ENCODE assay signal across 13 cellular contexts in the genomic region with DNA sequence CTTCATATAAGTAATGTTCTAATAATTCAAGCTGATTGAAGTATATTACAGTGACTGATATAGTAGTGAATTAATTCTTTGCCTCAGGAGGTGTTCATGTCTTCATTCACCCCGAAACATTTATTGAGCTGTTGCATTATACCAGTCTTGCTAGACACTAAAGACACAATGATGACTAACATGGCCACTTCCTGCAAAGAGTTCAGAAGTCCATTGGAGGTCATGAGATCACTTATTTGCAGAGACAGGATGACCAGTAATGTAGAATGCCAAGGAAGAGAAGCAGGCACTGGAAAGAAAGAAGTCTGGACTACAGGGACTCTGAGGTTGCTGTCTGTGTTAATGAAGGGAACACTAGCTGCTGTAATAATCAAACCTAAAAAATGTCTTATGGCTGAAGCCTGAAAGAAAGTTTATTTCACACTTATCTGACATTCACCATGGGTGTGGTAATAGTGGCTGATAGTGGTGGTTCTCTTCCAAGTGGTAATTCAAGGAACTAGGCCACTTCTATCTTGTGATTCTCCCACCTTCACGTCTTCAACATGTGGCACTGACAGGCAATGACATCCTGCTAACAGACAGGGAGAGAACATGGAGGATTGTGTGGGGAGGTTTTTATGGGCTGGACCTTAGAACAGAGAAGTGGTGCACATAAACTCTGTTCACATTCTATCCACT.
DNase-seq lines count a peak whose midpoint lies in the region; ATAC-seq, FAIRE-seq and TF ChIP-seq lines count a peak whose summit lies in the region.
"Had no signal": no experiment of that assay in that cellular context is flagged by ENCODE, and none has a peak within 500 bp of the region (broad histone marks: within the 10 kb centered on the region; RNA-seq: fewer than 3 reads in every experiment).

No MANE protein-coding gene starts in this region.

- H3K27me3 Mint-ChIP-seq in activated T-helper 1 cell treated with anti-CD3 and anti-CD28 coated beads, Interleukin-12 subunit alpha, Interleukin-12 subunit beta, Interleukin-2, Interleukin-4 antibody, amounts not matched to agents 30 ng/mL and 10 ng/mL and 1 ng/mL, durations not matched to agents 14 hours and 24 hours and 36 hours (ENCODE audit: insufficient read depth) = no peaks in the 10 kb centered on the region
- H3K27me3 Mint-ChIP-seq: CD4-positive, alpha-beta T cell had no signal

- no peak overlapping the region for H2AFZ ChIP-seq in keratinocyte (ENCODE audit: control insufficient read depth, low read length)

- H3K9me3 ChIP-seq in keratinocyte (ENCODE audit: control insufficient read depth, low read depth, low read length) (no peaks in the 10 kb centered on the region), body of pancreas (no peaks in the 10 kb centered on the region), BE2C (no peaks in the 10 kb centered on the region)

- H3K4me3 ChIP-seq in keratinocyte (ENCODE audit: control insufficient read depth in 2 of 3, extremely low read depth in 1 of 3, insufficient read depth in 2 of 3, low read depth in 1 of 3, low read length in 3 of 3) (no peak overlapping the region), body of pancreas (no peak overlapping the region), BE2C (ENCODE audit: low read depth, low read length) (no peak overlapping the region)
- H3K4me3 ChIP-seq: smooth muscle cell had no signal

- FAIRE-seq in keratinocyte (lab: Jason Lieb, UNC) = no peak
- FAIRE-seq: kidney had no signal

- H3K4me1 ChIP-seq in keratinocyte (ENCODE audit: control insufficient read depth, extremely low read depth, insufficient read depth, low read length) (peaks cover 22% of the 10 kb centered on the region), body of pancreas (no peaks in the 10 kb centered on the region), BE2C (peaks cover 7% of the 10 kb centered on the region; the same call in 1 of the 2 replicates)

- 58 to 83% methylated on average over 2 of the region's 2 CpGs for WGBS in body of pancreas, 2 donors

- H4K20me1 ChIP-seq in keratinocyte (ENCODE audit: control insufficient read depth, extremely low read depth, insufficient read depth, low read length) = no peaks in the 10 kb centered on the region

- H3K36me3 ChIP-seq in keratinocyte (ENCODE audit: control insufficient read depth in 2 of 2, extremely low read depth in 1 of 2, insufficient read depth in 2 of 2, low read length in 2 of 2) (no peaks in the 10 kb centered on the region), body of pancreas (replicated peaks in 1 of 2; ENCODE audit: insufficient read depth in 1 of 2, low read depth in 2 of 2) (no peaks in the 10 kb centered on the region), BE2C (no peaks in the 10 kb centered on the region)

- peaks cover 3% of the 10 kb centered on the region for H3K36me3 Mint-ChIP-seq in activated T-helper 1 cell treated with anti-CD3 and anti-CD28 coated beads, Interleukin-12 subunit alpha, Interleukin-12 subunit beta, Interleukin-2, Interleukin-4 antibody, amounts not matched to agents 30 ng/mL and 10 ng/mL and 1 ng/mL, durations not matched to agents 14 hours and 24 hours and 36 hours (ENCODE audit: low read depth)

- H3K27me3 ChIP-seq in keratinocyte (ENCODE audit: control insufficient read depth, extremely low read depth, insufficient read depth, low read length) = no peaks in the 10 kb centered on the region
- no peaks in the 10 kb centered on the region for H3K27me3 ChIP-seq in body of pancreas
- H3K27me3 ChIP-seq in BE2C = no peaks in the 10 kb centered on the region

- H3K27ac Mint-ChIP-seq in activated T-helper 1 cell treated with anti-CD3 and anti-CD28 coated beads, Interleukin-12 subunit alpha, Interleukin-12 subunit beta, Interleukin-2, Interleukin-4 antibody, amounts not matched to agents 30 ng/mL and 10 ng/mL and 1 ng/mL, durations not matched to agents 14 hours and 24 hours and 36 hours = peak overlapping the region; percentile 31
- H3K27ac Mint-ChIP-seq: CD4-positive, alpha-beta T cell had no signal

- dilution Hi-C loops in keratinocyte (cut with MboI; ENCODE audit: extremely low pct_ligation_motif_present, low sequenced_read_pairs) = no loop called here

- H3K9me3 Mint-ChIP-seq in activated T-helper 1 cell treated with anti-CD3 and anti-CD28 coated beads, Interleukin-12 subunit alpha, Interleukin-12 subunit beta, Interleukin-2, Interleukin-4 antibody, amounts not matched to agents 30 ng/mL and 10 ng/mL and 1 ng/mL, durations not matched to agents 14 hours and 24 hours and 36 hours = no peaks in the 10 kb centered on the region
- H3K9me3 Mint-ChIP-seq: CD4-positive, alpha-beta T cell had no signal

- H3K27ac ChIP-seq in keratinocyte (ENCODE audit: control insufficient read depth, insufficient read depth, low read length) (no peak overlapping the region), body of pancreas (no peak overlapping the region)

- no peak overlapping the region for H3K4me2 ChIP-seq in keratinocyte (ENCODE audit: control insufficient read depth, extremely low read depth, insufficient read depth, low read depth, low read length)
- H3K4me2 ChIP-seq: smooth muscle cell had no signal

- H3K79me2 ChIP-seq in keratinocyte (ENCODE audit: control insufficient read depth, insufficient read depth, low read length) = no peaks in the 10 kb centered on the region

- no peak overlapping the region for H3K4me3 Mint-ChIP-seq in activated T-helper 1 cell treated with anti-CD3 and anti-CD28 coated beads, Interleukin-12 subunit alpha, Interleukin-12 subunit beta, Interleukin-2, Interleukin-4 antibody, amounts not matched to agents 30 ng/mL and 10 ng/mL and 1 ng/mL, durations not matched to agents 14 hours and 24 hours and 36 hours
- H3K4me3 Mint-ChIP-seq: CD4-positive, alpha-beta T cell had no signal

- peak; percentile 73 for DNase-seq in AG08395 (ENCODE audit: low spot score)
- DNase-seq in HS-5 (ENCODE audit: low read depth) = peak; percentile 65
- no peak for DNase-seq in activated T-helper 1 cell treated with anti-CD3 and anti-CD28 coated beads, Interleukin-12 subunit alpha, Interleukin-12 subunit beta, Interleukin-2, Interleukin-4 antibody, amounts not matched to agents 30 ng/mL and 10 ng/mL and 1 ng/mL, durations not matched to agents 14 hours and 24 hours and 36 hours (ENCODE audit: low spot score)
- DNase-seq in keratinocyte (ENCODE audit: low read depth, low spot score) = peak; percentile 7
- no peak for DNase-seq in body of pancreas
- no peak for DNase-seq in NCI-H2081 (lab: John Stamatoyannopoulos, UW)
- DNase-seq in BE2C = no peak
- DNase-seq: activated CD4-positive, alpha-beta T cell treated with anti-CD3 and anti-CD28 coated beads, Interleukin-2, amount 50 U/mL, for 4 hours; CD4-positive, alpha-beta T cell; kidney; stimulated activated naive CD4-positive, alpha-beta T cell treated with Interleukin-2 at 50 U/mL for 16 hours had no signal

- peaks cover 44% of the 10 kb centered on the region for H3K4me1 Mint-ChIP-seq in activated T-helper 1 cell treated with anti-CD3 and anti-CD28 coated beads, Interleukin-12 subunit alpha, Interleukin-12 subunit beta, Interleukin-2, Interleukin-4 antibody, amounts not matched to agents 30 ng/mL and 10 ng/mL and 1 ng/mL, durations not matched to agents 14 hours and 24 hours and 36 hours (ENCODE audit: low read depth)

- no peak for TF ChIP-seq POLR2A in body of pancreas (IDR thresholded peaks at IDR 0.05)

- intact Hi-C loops in activated T-helper 1 cell treated with anti-CD3 and anti-CD28 coated beads, Interleukin-12 subunit alpha, Interleukin-12 subunit beta, Interleukin-2, Interleukin-4 antibody, amounts not matched to agents 30 ng/mL and 10 ng/mL and 1 ng/mL, durations not matched to agents 14 hours and 24 hours and 36 hours (cut with micrococcal nuclease) = loop anchor here (5.0 kb wide), 2 partner anchors 264 to 961 kb away; no protein-coding TSS in a partner anchor
- intact Hi-C loops in body of pancreas (cut with DNase I) = no loop called here

- ATAC-seq in body of pancreas (no peak), HG02571 (IDR thresholded peaks at IDR 0.05; ENCODE audit: unreplicated experiment) (no peak)

- TF ChIP-seq CTCF in keratinocyte (optimal IDR thresholded peaks at IDR 0.05 in 1 of 3, IDR thresholded peaks at IDR 0.05 in 1 of 3, conservative IDR thresholded peaks at IDR 0.05 in 1 of 3; ENCODE audit: extremely low read depth in 1 of 3, insufficient read depth in 2 of 3, low read length in 3 of 3) = no peak
- TF ChIP-seq CTCF in body of pancreas (IDR thresholded peaks at IDR 0.05) = no peak
- no peak for TF ChIP-seq CTCF in BE2C (IDR thresholded peaks at IDR 0.05; ENCODE audit: low read depth, low read length)

- H3K9ac ChIP-seq in keratinocyte (ENCODE audit: control insufficient read depth, extremely low read depth, insufficient read depth, low read length) = no peak overlapping the region

- no peaks in the 10 kb centered on the region for H3K9me1 ChIP-seq in keratinocyte (ENCODE audit: control insufficient read depth, extremely low read depth, insufficient read depth, low read length)

Comparison
In these comparisons a context has a peak if more than half of its experiments do, and no peak if none do; other contexts are left out.
1. DNase-seq: peak in AG08395 (single experiment), HS-5 (single experiment) and keratinocyte (single experiment); none in activated T-helper 1 cell treated with anti-CD3 and anti-CD28 coated beads, Interleukin-12 subunit alpha, Interleukin-12 subunit beta, Interleukin-2, Interleukin-4 antibody, amounts not matched to agents 30 ng/mL and 10 ng/mL and 1 ng/mL, durations not matched to agents 14 hours and 24 hours and 36 hours (single experiment), body of pancreas (0 of 4), NCI-H2081 (0 of 2) and BE2C (single experiment).